Comparison of ENCODE assay signal across 12 cellular contexts in the genomic region with DNA sequence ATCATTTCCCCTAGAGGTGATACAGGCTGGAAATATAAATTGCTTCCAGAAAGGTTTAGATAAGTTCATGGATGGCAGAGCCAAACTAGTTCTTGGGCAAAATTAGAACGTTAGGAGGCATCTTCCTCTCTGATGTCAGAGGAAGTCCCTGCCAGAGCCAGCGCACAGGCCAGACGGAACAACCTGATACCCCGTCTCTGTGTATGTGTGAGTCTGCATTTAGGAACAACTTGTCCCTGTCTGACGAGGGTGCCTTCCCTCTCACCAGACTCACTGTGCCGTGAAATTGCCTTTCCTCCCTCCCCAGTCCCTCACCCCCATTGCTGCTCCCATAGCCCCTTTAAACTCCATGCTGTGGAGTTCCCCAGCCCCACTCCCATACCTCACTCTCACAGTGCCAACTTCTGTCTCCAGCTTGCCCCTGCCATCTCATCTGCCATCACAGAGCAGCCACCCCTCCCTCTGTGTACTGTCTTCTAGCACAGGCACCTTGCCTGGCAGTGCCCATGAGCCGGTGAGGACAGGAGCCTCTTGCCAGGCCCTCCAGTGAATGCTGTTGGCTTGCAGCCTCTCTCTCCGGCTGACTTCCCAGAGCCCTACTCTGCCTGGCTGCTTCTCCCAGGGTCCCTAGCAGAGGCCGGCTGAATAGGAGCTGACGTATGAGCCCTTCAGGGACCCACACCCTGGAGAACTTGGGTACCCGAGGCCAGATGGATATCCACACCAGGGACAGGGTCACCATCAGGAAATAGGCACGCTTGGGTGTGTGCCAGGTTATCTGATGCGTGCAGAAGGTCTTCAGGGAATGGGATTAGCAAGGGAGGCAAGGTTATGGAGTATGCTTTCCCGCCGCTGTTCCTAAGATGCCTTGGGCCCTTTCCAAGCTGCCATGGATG.
"Had no signal": no experiment of that assay in that cellular context is flagged by ENCODE, and none has a peak within 500 bp of the region (broad histone marks: within the 10 kb centered on the region; RNA-seq: fewer than 3 reads in every experiment).

No MANE protein-coding gene starts in this region.

- H3K9ac ChIP-seq: neural progenitor cell had no signal

- H3K36me3 Mint-ChIP-seq: activated naive CD8-positive, alpha-beta T cell treated with anti-CD3 and anti-CD28 coated beads, Interleukin-2, amount 10 ng/mL, durations not matched to agents 7 days and 5 days; naive B cell; neural progenitor cell had no signal

- H3K27ac Mint-ChIP-seq: activated naive CD8-positive, alpha-beta T cell treated with anti-CD3 and anti-CD28 coated beads, Interleukin-2, amount 10 ng/mL, durations not matched to agents 7 days and 5 days; activated T-helper 1 cell treated with anti-CD3 and anti-CD28 coated beads, Interleukin-12 subunit alpha, Interleukin-12 subunit beta, Interleukin-2, Interleukin-4 antibody, amounts not matched to agents 30 ng/mL and 10 ng/mL and 1 ng/mL, durations not matched to agents 14 hours and 24 hours and 36 hours; neural progenitor cell had no signal

- H3K4me1 ChIP-seq: ascending aorta, breast epithelium, colonic mucosa, esophagus muscularis mucosa, pancreas, stomach, testis, upper lobe of right lung had no signal

- H3K4me2 ChIP-seq: neural progenitor cell had no signal

- H3K9me3 Mint-ChIP-seq: activated naive CD8-positive, alpha-beta T cell treated with anti-CD3 and anti-CD28 coated beads, Interleukin-2, amount 10 ng/mL, durations not matched to agents 7 days and 5 days; activated T-helper 1 cell treated with anti-CD3 and anti-CD28 coated beads, Interleukin-12 subunit alpha, Interleukin-12 subunit beta, Interleukin-2, Interleukin-4 antibody, amounts not matched to agents 30 ng/mL and 10 ng/mL and 1 ng/mL, durations not matched to agents 14 hours and 24 hours and 36 hours; neural progenitor cell had no signal

- H3K4me1 Mint-ChIP-seq: activated naive CD8-positive, alpha-beta T cell treated with anti-CD3 and anti-CD28 coated beads, Interleukin-2, amount 10 ng/mL, durations not matched to agents 7 days and 5 days had no signal

- H2AFZ ChIP-seq: neural progenitor cell had no signal

- H3K27ac ChIP-seq: ascending aorta, breast epithelium, colonic mucosa, esophagus muscularis mucosa, neural progenitor cell, pancreas, stomach, testis, upper lobe of right lung had no signal

- H3K4me3 ChIP-seq: ascending aorta, breast epithelium, colonic mucosa, esophagus muscularis mucosa, neural progenitor cell, pancreas, stomach, testis, upper lobe of right lung had no signal

- H3K4me3 Mint-ChIP-seq: activated naive CD8-positive, alpha-beta T cell treated with anti-CD3 and anti-CD28 coated beads, Interleukin-2, amount 10 ng/mL, durations not matched to agents 7 days and 5 days; activated T-helper 1 cell treated with anti-CD3 and anti-CD28 coated beads, Interleukin-12 subunit alpha, Interleukin-12 subunit beta, Interleukin-2, Interleukin-4 antibody, amounts not matched to agents 30 ng/mL and 10 ng/mL and 1 ng/mL, durations not matched to agents 14 hours and 24 hours and 36 hours; naive B cell; neural progenitor cell had no signal

- H3K27me3 ChIP-seq: ascending aorta, colonic mucosa, testis had no signal

- H3K9me3 ChIP-seq: ascending aorta, breast epithelium, colonic mucosa, esophagus muscularis mucosa, pancreas, stomach, testis, upper lobe of right lung had no signal

- H3K36me3 ChIP-seq: ascending aorta, breast epithelium, colonic mucosa, esophagus muscularis mucosa, neural progenitor cell, pancreas, stomach, upper lobe of right lung had no signal
